Comparison of ENCODE assay signal across 8 cellular contexts in the genomic region with DNA sequence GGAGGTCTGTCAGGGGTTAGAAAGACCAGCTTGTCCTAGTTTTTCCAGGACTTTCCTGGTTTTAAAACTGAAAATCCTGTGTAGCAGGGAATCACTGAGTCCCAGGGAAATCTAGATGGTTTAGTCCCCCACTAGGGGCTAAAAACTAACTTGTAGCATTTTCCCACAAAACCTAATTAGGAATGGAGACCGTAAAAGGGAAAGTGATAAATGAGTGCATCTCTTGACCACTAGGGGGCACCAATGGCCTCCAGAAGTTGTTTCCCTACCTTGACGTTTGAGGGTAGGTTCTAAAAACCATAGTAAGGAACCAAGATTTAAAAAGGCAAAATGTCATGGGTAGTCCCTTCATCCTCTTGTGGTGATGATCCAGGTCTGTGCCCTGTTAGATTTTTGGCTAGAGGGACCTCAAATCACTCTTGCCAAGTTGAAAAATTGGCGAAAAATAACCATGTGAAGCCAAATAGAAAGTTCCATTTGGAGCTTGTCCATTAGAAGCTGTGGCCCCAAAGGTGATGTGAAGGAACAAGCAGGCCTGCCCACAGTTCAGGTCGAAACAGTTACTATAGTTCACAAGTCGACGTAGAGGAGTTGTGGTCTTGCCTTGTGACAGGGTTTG. TPM values are rescaled to one million over a fixed set of nuclear protein-coding genes. Genes with fewer than 3 reads are reported as not detected.
DNase-seq lines count a peak whose midpoint lies in the region; ATAC-seq and TF ChIP-seq lines count a peak whose summit lies in the region.
"Had no signal": no experiment of that assay in that cellular context is flagged by ENCODE, and none has a peak within 500 bp of the region (broad histone marks: within the 10 kb centered on the region; RNA-seq: fewer than 3 reads in every experiment).

No MANE protein-coding gene starts in this region.

- peaks cover 0 to 5% (median 0%) of the 10 kb centered on the region in 4 donors for H3K4me1 ChIP-seq in Peyer's patch

- H3K27ac ChIP-seq in Peyer's patch = no peak overlapping the region

- H3K9me3 ChIP-seq in Peyer's patch = no peaks in the 10 kb centered on the region

- DNase-seq in G401 (ENCODE audit: low spot score) = peak; percentile 45
- peak; percentile 73 to 77 for DNase-seq in Kasumi-1 (lab: John Stamatoyannopoulos, UW)
- peak in 2 of 3 donors; percentile 24 to 81 for DNase-seq in Peyer's patch
- peak; percentile 55 for DNase-seq in astrocyte of the spinal cord (ENCODE audit: low read depth, low spot score)
- DNase-seq in inferior parietal cortex (ENCODE audit: extremely low spot score) = peak; percentile 75
- DNase-seq in stimulated activated CD4-positive, alpha-beta T cell treated with anti-CD3 and anti-CD28 coated beads, Interleukin-4, amount 100 ng/mL, for 1 hour = peak; percentile 35
- DNase-seq in omental fat pad (ENCODE audit: low spot score) = no peak
- DNase-seq: activated naive CD8-positive, alpha-beta T cell treated with anti-CD3 and anti-CD28 coated beads, Interleukin-2, amount 10 ng/mL, durations not matched to agents 7 days and 5 days had no signal

- TF ChIP-seq CTCF in Peyer's patch (IDR thresholded peaks at IDR 0.05) (peak; percentile 64 to 85 (median 80)), astrocyte of the spinal cord (IDR thresholded peaks at IDR 0.05; ENCODE audit: low read depth, low read length) (peak; percentile 75), omental fat pad (IDR thresholded peaks at IDR 0.05) (no peak)

- ATAC-seq in omental fat pad (ENCODE audit: low FRiP score) = no peak

- no peaks in the 10 kb centered on the region for H3K36me3 ChIP-seq in Peyer's patch

- in situ Hi-C loops in G401 (cut with HindIII; ENCODE audit: low sequenced_read_pairs) = no loop called here
- in situ Hi-C loops in astrocyte of the spinal cord (cut with HindIII; ENCODE audit: low sequenced_read_pairs) = no loop called here

- no peak for TF ChIP-seq POLR2A in Peyer's patch (IDR thresholded peaks at IDR 0.05)

- no peaks in the 10 kb centered on the region for H3K27me3 ChIP-seq in Peyer's patch

- H3K4me3 ChIP-seq in Peyer's patch (no peak overlapping the region), astrocyte of the spinal cord (ENCODE audit: low read depth, low read length) (no peak overlapping the region)

RNA-seq across cellular contexts. Expression of a gene that starts 24.5 kb away (rescaled TPM):
- not detected in 2 replicates for total RNA-seq in G401 (2014; rRNA removed; shearing (Covaris generic))
- total RNA-seq in Peyer's patch = 1 to 10 TPM in 2 of 4 donors, under 1 TPM in 2; 0.66 to 3.5 (median 2.0) TPM
- 1 to 10 TPM in 2 of 4 donors, under 1 TPM in 2; 0.37 to 6.2 (median 1.6) TPM for total RNA-seq in omental fat pad

Comparison
In these comparisons a context has a peak if more than half of its experiments do, and no peak if none do; other contexts are left out.
1. CTCF ChIP-seq: peak in Peyer's patch (6 of 6) and astrocyte of the spinal cord (single experiment); none in omental fat pad (0 of 3).